1 cellular context compared by ENCODE assay signal in genomic region chr11:46381046-46381835, GRCh38.
TF ChIP-seq lines count a peak whose summit lies in the region.

MDK (plus strand) TSS chr11:46381669; CDS start chr11:46382058, 389 bp downstream.

TF ChIP-seq in HEK293, 187 proteins besides CTCF, POLR2A, EP300 and RAD21 (continued from another document):
- TF ChIP-seq PRDM2 (tag by site-specific recombination; IDR thresholded peaks at IDR 0.05; ENCODE audit: borderline replicate concordance) (no peak), ZNF701 (tag by site-specific recombination; IDR thresholded peaks at IDR 0.05) (no peak), FEZF1 (tag by site-specific recombination; IDR thresholded peaks at IDR 0.05) (no peak), SP2 (tag by site-specific recombination; IDR thresholded peaks at IDR 0.05) (no peak), GLIS2 (tag by site-specific recombination; IDR thresholded peaks at IDR 0.05) (peak; percentile 79), ZNF366 (tag by site-specific recombination; conservative IDR thresholded peaks at IDR 0.05) (no peak), SCRT2 (tag by site-specific recombination; IDR thresholded peaks at IDR 0.05) (no peak), ZNF423 (tag by site-specific recombination; IDR thresholded peaks at IDR 0.05) (0 out of 2 replicates have a peak, but pooled peaks have one; percentile 16), ZNF416 (tag by site-specific recombination; IDR thresholded peaks at IDR 0.05) (no peak), ZSCAN5A (tag by site-specific recombination; IDR thresholded peaks at IDR 0.05) (no peak), ZNF639 (tag by site-specific recombination; IDR thresholded peaks at IDR 0.05) (no peak), ZNF26 (tag by site-specific recombination; IDR thresholded peaks at IDR 0.05) (no peak), ZBTB10 (tag by site-specific recombination; IDR thresholded peaks at IDR 0.05) (peak; percentile 42), ZNF624 (tag by site-specific recombination; IDR thresholded peaks at IDR 0.05) (no peak), YY2 (tag by site-specific recombination; IDR thresholded peaks at IDR 0.05) (no peak), KLF9 (tag by site-specific recombination; IDR thresholded peaks at IDR 0.05; ENCODE audit: low read depth) (no peak), ZNF777 (tag by site-specific recombination; IDR thresholded peaks at IDR 0.05; ENCODE audit: borderline replicate concordance) (no peak), MZF1 (tag by site-specific recombination; IDR thresholded peaks at IDR 0.05; ENCODE audit: borderline replicate concordance) (no peak), ZFP69B (tag by site-specific recombination; IDR thresholded peaks at IDR 0.05) (no peak), ZNF501 (tag by site-specific recombination; IDR thresholded peaks at IDR 0.05) (0 out of 2 replicates have a peak, but pooled peaks have one; percentile 9), ZBTB17 (tag by site-specific recombination; IDR thresholded peaks at IDR 0.05) (peak; percentile 82), ZNF148 (tag by site-specific recombination; IDR thresholded peaks at IDR 0.05; ENCODE audit: borderline replicate concordance) (no peak)
